In genomic region chr1:232369912-232370311, GRCh38 we compare ENCODE assay signal across 37 cellular contexts.
"Had no signal": no experiment of that assay in that cellular context is flagged by ENCODE, and none has a peak within 500 bp of the region (broad histone marks: within the 10 kb centered on the region; RNA-seq: fewer than 3 reads in every experiment).

No MANE protein-coding gene starts in this region.

- ATAC-seq: activated CD8-positive, alpha-beta memory T cell treated with anti-CD3 and anti-CD28 coated beads, Interleukin-2, amount 10 ng/mL, durations not matched to agents 7 days and 5 days; activated T-cell treated with anti-CD3 and anti-CD28 coated beads, Interleukin-2, amount 50 U/mL, for 72 hours; activated T-helper 17 cell treated with anti-CD3 and anti-CD28 coated beads, Interleukin-2, amount 50 U/mL, for 72 hours; body of pancreas; PC-3 had no signal

- H3K4me1 ChIP-seq: ascending aorta, body of pancreas, breast epithelium, Peyer's patch, SJCRH30 had no signal

- H3K4me3 ChIP-seq: ascending aorta, body of pancreas, breast epithelium, MG63, Peyer's patch, SJCRH30, SK-N-MC had no signal

- H3K36me3 ChIP-seq: ascending aorta, breast epithelium, MG63, Peyer's patch, SJCRH30, WERI-Rb-1 had no signal

- H3K27ac ChIP-seq: ascending aorta, body of pancreas, breast epithelium, Peyer's patch, SJCRH30, SK-N-MC, WERI-Rb-1 had no signal

- H3K27me3 ChIP-seq: ascending aorta, body of pancreas, breast epithelium, MG63, Peyer's patch, SJCRH30 had no signal

- H3K9me3 ChIP-seq: ascending aorta, body of pancreas, breast epithelium, MG63, Peyer's patch, SJCRH30 had no signal

- DNase-seq: activated CD4-positive, alpha-beta memory T cell treated with anti-CD3 and anti-CD28 coated beads, Interleukin-2, amount 10 ng/mL, durations not matched to agents 7 days and 5 days; activated CD4-positive, alpha-beta T cell treated with anti-CD3 and anti-CD28 coated beads for 1 hour; activated CD4-positive, alpha-beta T cell treated with anti-CD3 and anti-CD28 coated beads for 48 hours; activated CD4-positive, CD25-positive, alpha-beta regulatory T cell; activated CD8-positive, alpha-beta memory T cell treated with anti-CD3 and anti-CD28 coated beads for 24 hours; activated CD8-positive, alpha-beta memory T cell treated with anti-CD3 and anti-CD28 coated beads, Interleukin-2, amount 10 ng/mL, durations not matched to agents 7 days and 5 days; activated CD8-positive, alpha-beta memory T cell treated with anti-CD3 and anti-CD28 coated beads, Interleukin-2, amount 50 U/mL, for 48 hours; activated effector memory CD4-positive, alpha-beta T cell treated with anti-CD3 and anti-CD28 coated beads, Interleukin-2, amount 50 U/mL, for 16 hours; activated naive CD4-positive, alpha-beta T cell; activated naive CD4-positive, alpha-beta T cell treated with anti-CD3 and anti-CD28 coated beads, Interleukin-2, amount 50 U/mL, for 16 hours; activated naive CD8-positive, alpha-beta T cell treated with anti-CD3 and anti-CD28 coated beads for 36 hours; activated T-cell treated with anti-CD3 and anti-CD28 coated beads, Interleukin-2, amount 50 U/mL, for 72 hours; amniotic stem cell; body of pancreas; caudate nucleus; Kasumi-1; KG1; MG63; NCI-H1048; NCI-H1105 treated with DMSO at 0.1 percent for 48 hours; NCI-H1436; NCI-H1694 treated with DMSO at 0.1 percent for 48 hours; NCI-H2029; NCI-H2171; NCI-H510A; NCI-H526; NCI-H748 treated with DMSO at 0.1 percent for 48 hours; NK-92 treated with Interleukin-12 subunit alpha and Interleukin-12 subunit beta, amount 100 ng/mL, for 24 hours; PC-3; Peyer's patch; T1000; WERI-Rb-1 had no signal
